18 cellular contexts compared by ENCODE assay signal in the genomic region with DNA sequence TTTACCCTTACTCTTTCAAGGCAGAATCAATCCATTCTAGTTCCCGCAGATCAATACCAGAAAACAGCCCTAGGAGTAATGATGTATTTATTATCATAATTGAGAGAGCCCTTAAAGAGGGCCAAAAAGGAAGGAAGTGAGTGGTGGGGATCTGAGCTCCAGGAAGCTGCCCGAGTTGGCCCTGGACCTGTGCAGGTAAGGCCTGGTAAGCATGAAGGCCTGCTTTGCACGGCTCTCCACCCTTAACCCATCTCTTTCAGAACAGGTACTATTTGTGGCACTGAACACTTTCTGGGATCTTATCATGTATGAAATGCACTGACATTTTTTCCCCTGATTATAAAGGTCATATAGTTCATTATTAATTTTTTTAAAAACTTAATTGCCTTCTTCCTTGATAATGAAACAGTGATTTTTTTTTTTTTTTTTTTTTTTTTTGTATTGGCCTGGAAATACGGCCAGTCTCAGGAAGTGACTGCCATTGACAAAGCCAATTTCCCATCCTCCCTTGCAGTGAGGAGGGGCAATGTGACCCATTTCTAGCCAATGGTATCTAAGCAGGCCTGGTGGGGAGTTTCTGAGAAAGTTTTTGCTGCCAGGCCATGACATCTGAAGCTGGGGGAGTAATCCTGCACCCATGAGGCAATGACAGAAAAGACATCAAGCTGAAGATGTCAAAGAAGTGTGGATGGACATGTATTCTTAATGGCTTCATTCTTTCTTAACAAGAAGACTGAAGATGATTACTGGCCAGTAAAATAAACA. TPM values are rescaled to one million over a fixed set of nuclear protein-coding genes. Genes with fewer than 3 reads are reported as not detected.
DNase-seq lines count a peak whose midpoint lies in the region; ATAC-seq and TF ChIP-seq lines count a peak whose summit lies in the region.
"Had no signal": no experiment of that assay in that cellular context is flagged by ENCODE, and none has a peak within 500 bp of the region (broad histone marks: within the 10 kb centered on the region; RNA-seq: fewer than 3 reads in every experiment).

No MANE protein-coding gene starts in this region.

- no peak overlapping the region for H3K9ac ChIP-seq in MM.1S (ENCODE audit: low read length)

- no peaks in the 10 kb centered on the region for H4K20me1 ChIP-seq in MM.1S (ENCODE audit: insufficient read depth, low read length)

- H3K4me3 Mint-ChIP-seq in activated naive CD8-positive, alpha-beta T cell treated with anti-CD3 and anti-CD28 coated beads, Interleukin-2, amount 10 ng/mL, durations not matched to agents 7 days and 5 days, result no peak overlapping the region
- no peak overlapping the region for H3K4me3 Mint-ChIP-seq in naive thymus-derived CD8-positive, alpha-beta T cell
- H3K4me3 Mint-ChIP-seq: CD14-positive monocyte, endodermal cell had no signal

- H3K36me3 Mint-ChIP-seq in activated naive CD8-positive, alpha-beta T cell treated with anti-CD3 and anti-CD28 coated beads, Interleukin-2, amount 10 ng/mL, durations not matched to agents 7 days and 5 days, result peaks cover 8% of the 10 kb centered on the region
- H3K36me3 Mint-ChIP-seq in naive thymus-derived CD8-positive, alpha-beta T cell, result peaks cover 0 to 5% (median 0%) of the 10 kb centered on the region in 3 donors
- H3K36me3 Mint-ChIP-seq: CD14-positive monocyte had no signal

- H3K4me1 ChIP-seq in MM.1S (ENCODE audit: low read length), result no peaks in the 10 kb centered on the region
- H3K4me1 ChIP-seq: left lung, testis had no signal

- no peaks in the 10 kb centered on the region for H3K9me3 ChIP-seq in MM.1S (replicated peaks; ENCODE audit: insufficient read depth, low read length)
- H3K9me3 ChIP-seq: testis had no signal

- no peaks in the 10 kb centered on the region for H3K27me3 Mint-ChIP-seq in activated naive CD8-positive, alpha-beta T cell treated with anti-CD3 and anti-CD28 coated beads, Interleukin-2, amount 10 ng/mL, durations not matched to agents 7 days and 5 days
- H3K27me3 Mint-ChIP-seq in naive thymus-derived CD8-positive, alpha-beta T cell, result no peaks in the 10 kb centered on the region

- no peak overlapping the region for H3K4me2 ChIP-seq in MM.1S (ENCODE audit: low read depth, low read length)

- peaks cover 27% of the 10 kb centered on the region for H3K4me1 Mint-ChIP-seq in activated naive CD8-positive, alpha-beta T cell treated with anti-CD3 and anti-CD28 coated beads, Interleukin-2, amount 10 ng/mL, durations not matched to agents 7 days and 5 days
- H3K4me1 Mint-ChIP-seq in naive thymus-derived CD8-positive, alpha-beta T cell, result peaks cover 9 to 23% (median 13%) of the 10 kb centered on the region in 4 donors

- no peak for TF ChIP-seq CTCF in MM.1S (IDR thresholded peaks at IDR 0.05; ENCODE audit: low read length)

- POLR2A ChIA-PET in activated naive CD8-positive, alpha-beta T cell treated with anti-CD3 and anti-CD28 coated beads, Interleukin-2, amount 10 ng/mL, durations not matched to agents 7 days and 5 days (lab: Charles Lee), result interaction anchor here (0.7 kb wide), 1 partner anchor 403 kb away, joined by 6 read pairs; no protein-coding TSS in a partner anchor
- POLR2A ChIA-PET in naive thymus-derived CD8-positive, alpha-beta T cell (lab: Charles Lee), result interaction anchor here (0.7 to 1.5 kb wide), 2 partner anchors 152 to 496 kb away, joined by 3 read pairs; no protein-coding TSS in a partner anchor

- peak; percentile 7 for DNase-seq in stimulated activated CD4-positive, alpha-beta T cell treated with anti-CD3 and anti-CD28 coated beads, Interleukin-4, amount 100 ng/mL, for 24 hours
- DNase-seq in stimulated activated CD4-positive, alpha-beta T cell treated with anti-CD3 and anti-CD28 coated beads, Interleukin-1b, Interleukin-23, amount 100 ng/mL, for 48 hours, result no peak
- DNase-seq in activated naive CD8-positive, alpha-beta T cell treated with anti-CD3 and anti-CD28 coated beads, Interleukin-2, amount 10 ng/mL, durations not matched to agents 7 days and 5 days, result no peak
- no peak for DNase-seq in naive thymus-derived CD8-positive, alpha-beta T cell
- DNase-seq in MM.1S, result no peak
- DNase-seq: activated CD4-positive, alpha-beta T cell treated with anti-CD3 and anti-CD28 coated beads for 48 hours; activated naive CD4-positive, alpha-beta T cell treated with anti-CD3 and anti-CD28 coated beads, Interleukin-2, amount 50 U/mL, for 16 hours; endodermal cell; left lung; NCI-H1694 treated with DMSO at 0.1 percent for 48 hours; NCI-H82; occipital lobe; retina; SHP77; testis had no signal

- no peaks in the 10 kb centered on the region; the same call in 1 of the 2 replicates for H3K27me3 ChIP-seq in MM.1S (replicated peaks; ENCODE audit: insufficient read depth, low read length)
- H3K27me3 ChIP-seq: left lung, testis had no signal

- ATAC-seq in activated naive CD8-positive, alpha-beta T cell treated with anti-CD3 and anti-CD28 coated beads, Interleukin-2, amount 10 ng/mL, durations not matched to agents 7 days and 5 days (ENCODE audit: low read depth), result peak; percentile 47
- ATAC-seq in naive thymus-derived CD8-positive, alpha-beta T cell, result peak in 1 of 2 donors; percentile 74
- ATAC-seq in HG02798 (IDR thresholded peaks at IDR 0.05; ENCODE audit: poor library complexity, unreplicated experiment) (no peak), GM18870 (IDR thresholded peaks at IDR 0.05; ENCODE audit: unreplicated experiment) (no peak)
- ATAC-seq: left lung had no signal

- H3K9me3 Mint-ChIP-seq in activated naive CD8-positive, alpha-beta T cell treated with anti-CD3 and anti-CD28 coated beads, Interleukin-2, amount 10 ng/mL, durations not matched to agents 7 days and 5 days, result peaks cover 8% of the 10 kb centered on the region
- H3K9me3 Mint-ChIP-seq in naive thymus-derived CD8-positive, alpha-beta T cell, result peaks cover 0 to 6% (median 0%) of the 10 kb centered on the region in 9 donors

- no peaks in the 10 kb centered on the region for H3K9me2 ChIP-seq in MM.1S (replicated peaks; ENCODE audit: insufficient read depth, low read length)

- no peaks in the 10 kb centered on the region for H3K36me3 ChIP-seq in MM.1S (replicated peaks; ENCODE audit: insufficient read depth, low read length)
- H3K36me3 ChIP-seq: left lung had no signal

- no peak overlapping the region for H2AFZ ChIP-seq in MM.1S (ENCODE audit: low read length)

- H3K27ac Mint-ChIP-seq in activated naive CD8-positive, alpha-beta T cell treated with anti-CD3 and anti-CD28 coated beads, Interleukin-2, amount 10 ng/mL, durations not matched to agents 7 days and 5 days, result no peak overlapping the region
- H3K27ac Mint-ChIP-seq in naive thymus-derived CD8-positive, alpha-beta T cell, result peak overlapping the region in 9 of 10 donors; percentile 27 to 79 (median 36)
- H3K27ac Mint-ChIP-seq: CD14-positive monocyte, endodermal cell had no signal

- H3K79me2 ChIP-seq in MM.1S (ENCODE audit: low read length), result no peaks in the 10 kb centered on the region

- H3K27ac ChIP-seq in MM.1S (ENCODE audit: low read length), result no peak overlapping the region
- H3K27ac ChIP-seq: left lung, testis had no signal

- no peaks in the 10 kb centered on the region for H3F3A ChIP-seq in MM.1S (ENCODE audit: insufficient read depth, low read length)

- no peak overlapping the region for H3K4me3 ChIP-seq in MM.1S (ENCODE audit: low read length)
- H3K4me3 ChIP-seq: left lung, testis had no signal

RNA-seq across cellular contexts. Expression of gene MVB12B, which starts 6.3 kb away (rescaled TPM):
- total RNA-seq in activated naive CD8-positive, alpha-beta T cell treated with anti-CD3 and anti-CD28 coated beads, Interleukin-2, amount 10 ng/mL, durations not matched to agents 7 days and 5 days, result 10 to 100 TPM; 33.5 to 34.1 TPM
- 10 to 100 TPM; 26.9 to 28.6 TPM for total RNA-seq in naive thymus-derived CD8-positive, alpha-beta T cell
- 10 to 100 TPM in 1 of 3 donors, 1 to 10 TPM in 2; 7.2 to 12.5 (median 8.0) TPM for polyA plus RNA-seq in naive thymus-derived CD8-positive, alpha-beta T cell
